Comparison of ENCODE assay signal across 27 cellular contexts in the genomic region with DNA sequence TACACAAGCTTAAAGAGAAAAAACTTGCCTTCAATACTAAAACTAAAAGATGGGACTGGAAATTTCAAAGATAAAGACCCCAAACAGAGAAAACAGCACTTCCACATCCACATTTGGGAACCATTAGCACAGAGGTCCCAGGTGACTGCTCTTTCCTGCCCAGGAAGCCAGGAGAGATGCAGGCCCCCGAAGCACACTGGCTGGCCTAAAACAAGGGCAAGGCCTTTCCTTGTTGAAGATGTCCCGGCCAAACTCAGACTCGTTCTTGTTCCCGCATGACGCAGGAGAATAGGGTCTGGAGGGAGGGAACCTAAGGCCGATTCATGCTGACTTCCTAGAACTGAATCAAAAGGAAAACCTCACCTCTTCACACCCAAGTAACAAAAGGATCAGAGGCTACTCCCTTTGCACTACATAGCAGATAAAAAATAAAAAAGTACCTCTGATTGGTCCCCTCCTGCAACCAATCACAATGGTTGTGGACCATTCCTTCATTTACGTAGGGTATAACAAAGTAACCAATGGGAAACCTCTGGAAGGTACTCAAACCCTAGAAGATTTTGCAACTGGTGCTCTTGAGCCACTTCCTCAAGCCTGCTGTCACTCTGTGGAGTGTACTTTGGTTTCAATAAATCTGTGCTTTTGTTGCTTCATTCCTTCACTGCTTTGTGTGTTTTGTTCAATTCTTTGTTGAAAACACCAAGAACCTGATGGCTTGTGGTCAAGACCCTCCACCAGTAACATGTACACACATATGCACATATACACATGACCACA. TPM values are rescaled to one million over a fixed set of nuclear protein-coding genes. Genes with fewer than 3 reads are reported as not detected.
"Had no signal": no experiment of that assay in that cellular context is flagged by ENCODE, and none has a peak within 500 bp of the region (broad histone marks: within the 10 kb centered on the region; RNA-seq: fewer than 3 reads in every experiment).

No MANE protein-coding gene starts in this region.

- H3K4me1 ChIP-seq: ascending aorta, body of pancreas, Peyer's patch had no signal

- H3K9me3 ChIP-seq: ascending aorta, body of pancreas had no signal

- H3K36me3 ChIP-seq: Peyer's patch had no signal

- ATAC-seq: activated naive CD8-positive, alpha-beta T cell treated with anti-CD3 and anti-CD28 coated beads, Interleukin-2, amount 50 U/mL, for 24 hours; activated T-cell treated with anti-CD3 and anti-CD28 coated beads, Interleukin-2, amount 50 U/mL, for 4 hours; body of pancreas; T-helper 17 cell had no signal

- H3K27ac ChIP-seq: ascending aorta, body of pancreas, Peyer's patch, RWPE1 had no signal

- DNase-seq: activated B cell treated with CpG ODN at 0.5 μM for 24 hours; activated CD4-positive, alpha-beta memory T cell treated with anti-CD3 and anti-CD28 coated beads for 36 hours; activated CD4-positive, alpha-beta T cell treated with anti-CD3 and anti-CD28 coated beads for 1 hour; activated CD4-positive, alpha-beta T cell treated with anti-CD3 and anti-CD28 coated beads, Interleukin-2, amount 10 ng/mL, durations not matched to agents 24 days and 14 days; activated CD8-positive, alpha-beta memory T cell treated with anti-CD3 and anti-CD28 coated beads for 24 hours; activated effector memory CD4-positive, alpha-beta T cell treated with anti-CD3 and anti-CD28 coated beads, Interleukin-2, amount 50 U/mL, for 16 hours; activated naive CD4-positive, alpha-beta T cell treated with Interleukin-2 at 50 U/mL for 16 hours; activated naive CD8-positive, alpha-beta T cell treated with anti-CD3 and anti-CD28 coated beads, Interleukin-2, amount 50 U/mL, for 24 hours; activated T-cell treated with anti-CD3 and anti-CD28 coated beads, Interleukin-2, amount 50 U/mL, for 4 hours; amniotic stem cell; body of pancreas; KG1; NCI-H1092; NCI-H1417; NCI-H2029; NCI-H345; NCI-H510A; NCI-H526 treated with DMSO at 0.1 percent for 48 hours; NCI-H82; NK-92 treated with Interleukin-12 subunit alpha and Interleukin-12 subunit beta, amount 100 ng/mL, for 24 hours; Peyer's patch; Right ventricle myocardium superior; T-helper 17 cell; T-helper 9 cell had no signal

- H3K4me3 ChIP-seq: ascending aorta, body of pancreas, Peyer's patch had no signal

- H3K27me3 ChIP-seq: ascending aorta, body of pancreas, Peyer's patch had no signal

RNA-seq across cellular contexts. Expression of a gene that starts 48.7 kb away (rescaled TPM):
- total RNA-seq: ascending aorta, M059J, Right ventricle myocardium superior had no signal
